20 cellular contexts compared by ENCODE assay signal in genomic region chr11:5279678-5280077, GRCh38. TPM values are rescaled to one million over a fixed set of nuclear protein-coding genes. Genes with fewer than 3 reads are reported as not detected.
DNase-seq lines count a peak whose midpoint lies in the region; ATAC-seq, FAIRE-seq and TF ChIP-seq lines count a peak whose summit lies in the region.
"Had no signal": no experiment of that assay in that cellular context is flagged by ENCODE, and none has a peak within 500 bp of the region (broad histone marks: within the 10 kb centered on the region; RNA-seq: fewer than 3 reads in every experiment).

No MANE protein-coding gene starts in this region.

- no peaks in the 10 kb centered on the region for H3K79me1 ChIP-seq in mesenchymal stem cell (replicated peaks; ENCODE audit: low read length, poor library complexity, severe bottlenecking)

- H3K9me3 ChIP-seq in A549 = no peaks in the 10 kb centered on the region
- H3K9me3 ChIP-seq in mammary epithelial cell (replicated peaks; ENCODE audit: insufficient read depth, low read length) = no peaks in the 10 kb centered on the region
- H3K9me3 ChIP-seq in mesenchymal stem cell (ENCODE audit: control insufficient read depth, low read length) = no peaks in the 10 kb centered on the region
- H3K9me3 ChIP-seq: SJCRH30 had no signal

- no peaks in the 10 kb centered on the region for H4K20me1 ChIP-seq in mammary epithelial cell (ENCODE audit: insufficient read depth, low read length)

- no peaks in the 10 kb centered on the region for H3K9me3 Mint-ChIP-seq in natural killer cell treated with Interleukin-12 subunit alpha and Interleukin-12 subunit beta and Interleukin-15 and Interleukin-18, amount 100 ng/mL, for 72 hours

- no peak for TF ChIP-seq EP300 in A549 (IDR thresholded peaks at IDR 0.05)

- H3K23ac ChIP-seq in mesenchymal stem cell (ENCODE audit: low read length in 2 of 2) = no peak overlapping the region

- no peaks in the 10 kb centered on the region for H3K36me3 Mint-ChIP-seq in natural killer cell treated with Interleukin-12 subunit alpha and Interleukin-12 subunit beta and Interleukin-15 and Interleukin-18, amount 100 ng/mL, for 72 hours

- no peak overlapping the region for H3K4me3 Mint-ChIP-seq in natural killer cell treated with Interleukin-12 subunit alpha and Interleukin-12 subunit beta and Interleukin-15 and Interleukin-18, amount 100 ng/mL, for 72 hours

- H2BK5ac ChIP-seq in mesenchymal stem cell (ENCODE audit: low read depth, low read length, poor library complexity, severe bottlenecking) = no peak overlapping the region

- WGBS in A549 (ENCODE audit: missing lambda C conversion rate) = 88% methylated on average over 1 of the region's 1 CpG
- WGBS in mammary epithelial cell (ENCODE audit: low coverage, missing lambda C conversion rate) = 100% methylated on average over 1 of the region's 1 CpG
- WGBS in mesenchymal stem cell = 32% methylated on average over 1 of the region's 1 CpG

- H3K4me2 ChIP-seq in A549 (peak overlapping the region; percentile 57; the same call in 2 of the 3 replicates), mammary epithelial cell (ENCODE audit: insufficient read depth, low read depth, low read length) (no peak overlapping the region), mesenchymal stem cell (ENCODE audit: low read length, poor library complexity, severe bottlenecking) (no peak overlapping the region)

- H3K27ac ChIP-seq in A549 (peak overlapping the region; percentile 76 to 78), mammary epithelial cell (ENCODE audit: insufficient read depth, low read depth, low read length) (peak overlapping the region; percentile 20), mesenchymal stem cell (ENCODE audit: low read length, poor library complexity, severe bottlenecking) (no peak overlapping the region)
- H3K27ac ChIP-seq: SJCRH30 had no signal

- no peak for TF ChIP-seq RAD21 in A549 (conservative IDR thresholded peaks at IDR 0.05 in 1 of 2, IDR thresholded peaks at IDR 0.05 in 1 of 2)

- in situ Hi-C loops in mammary epithelial cell (cut with MboI; ENCODE audit: low sequenced_read_pairs in 2 of 2) = no loop called here

- DNase-seq in A549 (ENCODE audit: low read depth in 1 of 2, low spot score in 1 of 2) = no peak
- DNase-seq in H54 (ENCODE audit: insufficient read length, low spot score) = no peak
- no peak for DNase-seq in mammary epithelial cell
- DNase-seq in mesenchymal stem cell = no peak
- no peak for DNase-seq in NCI-H748 treated with DMSO at 0.1 percent for 48 hours (lab: John Stamatoyannopoulos, UW)
- DNase-seq in NCI-H146 treated with DMSO at 0.1 percent for 48 hours (lab: John Stamatoyannopoulos, UW; ENCODE audit: unreplicated experiment) = no peak
- DNase-seq in natural killer cell treated with Interleukin-12 subunit alpha and Interleukin-12 subunit beta and Interleukin-15 and Interleukin-18, amount 100 ng/mL, for 72 hours (ENCODE audit: low spot score) = no peak
- DNase-seq: DMS53, H7, NCI-H1417, NCI-H2029, NCI-H82, RPMI8226, SJCRH30 had no signal

- no peak overlapping the region for H2BK120ac ChIP-seq in mesenchymal stem cell (ENCODE audit: low read depth, low read length)

- H2BK15ac ChIP-seq in mesenchymal stem cell (ENCODE audit: low read depth, poor library complexity, severe bottlenecking) = no peak overlapping the region

- H3K4ac ChIP-seq in mesenchymal stem cell (ENCODE audit: low read depth in 1 of 2, low read length in 2 of 2) = peak overlapping the region in 1 of 2 experiments; percentile 47

- FAIRE-seq in A549 (lab: Jason Lieb, UNC) = no peak
- FAIRE-seq in H54 (lab: Jason Lieb, UNC) = peak; percentile 20
- FAIRE-seq: GM12891, GM19239 had no signal

- no peak overlapping the region for H2AK5ac ChIP-seq in mesenchymal stem cell (ENCODE audit: low read length, severe bottlenecking)

- no peaks in the 10 kb centered on the region for H3K79me2 ChIP-seq in mammary epithelial cell (ENCODE audit: insufficient read depth, low read length)

- ATAC-seq in A549 (no peak), HG02973 (IDR thresholded peaks at IDR 0.05; ENCODE audit: unreplicated experiment) (no peak)
- ATAC-seq in natural killer cell treated with Interleukin-12 subunit alpha and Interleukin-12 subunit beta and Interleukin-15 and Interleukin-18, amount 100 ng/mL, for 72 hours = no peak

- dilution Hi-C loops in mammary epithelial cell (cut with HindIII; ENCODE audit: low sequenced_read_pairs) = no loop called here

- POLR2A ChIA-PET in A549 (lab: Yijun Ruan, JAX) = no interaction called here

- H3K9ac ChIP-seq in mammary epithelial cell (ENCODE audit: insufficient read depth, low read length) (no peak overlapping the region), mesenchymal stem cell (ENCODE audit: low read length) (no peak overlapping the region)

- TF ChIP-seq POLR2A in A549 (IDR thresholded peaks at IDR 0.05; ENCODE audit: low read length) (no peak), H54 (IDR thresholded peaks at IDR 0.05; ENCODE audit: low read depth, low read length) (no peak)

- H3K4me1 Mint-ChIP-seq in natural killer cell treated with Interleukin-12 subunit alpha and Interleukin-12 subunit beta and Interleukin-15 and Interleukin-18, amount 100 ng/mL, for 72 hours (ENCODE audit: low read depth in 2 of 2) = no peaks in the 10 kb centered on the region

- intact Hi-C loops in mammary epithelial cell (cut with micrococcal nuclease) = no loop called here

- H3K14ac ChIP-seq in mesenchymal stem cell (ENCODE audit: low read length in 2 of 2) = no peak overlapping the region

- no peak overlapping the region for H3K27ac Mint-ChIP-seq in natural killer cell treated with Interleukin-12 subunit alpha and Interleukin-12 subunit beta and Interleukin-15 and Interleukin-18, amount 100 ng/mL, for 72 hours

- no peak overlapping the region for H4K8ac ChIP-seq in mesenchymal stem cell (ENCODE audit: low read length)

- no peak for TF ChIP-seq CTCF in A549 (IDR thresholded peaks at IDR 0.05)
- TF ChIP-seq CTCF in mammary epithelial cell (conservative IDR thresholded peaks at IDR 0.05 in 1 of 2, IDR thresholded peaks at IDR 0.05 in 1 of 2; ENCODE audit: extremely low read depth in 1 of 2, insufficient read depth in 1 of 2, low read depth in 1 of 2, low read length in 2 of 2) = no peak

- H3K27me3 Mint-ChIP-seq in natural killer cell treated with Interleukin-12 subunit alpha and Interleukin-12 subunit beta and Interleukin-15 and Interleukin-18, amount 100 ng/mL, for 72 hours = peaks cover 0 to 7% of the 10 kb centered on the region in 2 donors

- H2AFZ ChIP-seq in mammary epithelial cell (ENCODE audit: low read depth, low read length) (peak overlapping the region; percentile 78), mesenchymal stem cell (ENCODE audit: low read depth, low read length) (no peak overlapping the region)

- CTCF ChIA-PET in A549 (lab: Yijun Ruan, JAX) = interaction anchor here (1.3 to 3.0 kb wide), 3 partner anchors 11 to 102 kb away, joined by 3 to 13 read pairs (median 5); no protein-coding TSS in a partner anchor
- CTCF ChIA-PET in mammary epithelial cell (lab: Charles Lee; ENCODE audit: low non-redundant PET) = no interaction called here

- no TSS peak for BruUV-seq in mammary epithelial cell (replicated peaks; lab: Mats Ljungman, UMichigan)

- H4K91ac ChIP-seq in mesenchymal stem cell (ENCODE audit: low read length) = no peak overlapping the region

- H3K36me3 ChIP-seq in mammary epithelial cell (ENCODE audit: insufficient read depth, low read length) (no peaks in the 10 kb centered on the region), mesenchymal stem cell (ENCODE audit: control insufficient read depth in 1 of 2, insufficient read depth in 2 of 2, low read depth in 1 of 2, low read length in 2 of 2) (no peaks in the 10 kb centered on the region)
- H3K36me3 ChIP-seq: SJCRH30 had no signal

- peak overlapping the region; percentile 41 to 77 for H2BK12ac ChIP-seq in mesenchymal stem cell (ENCODE audit: low read length in 2 of 2)

- H3K27me3 ChIP-seq in mammary epithelial cell (ENCODE audit: insufficient read depth, low read length) = no peaks in the 10 kb centered on the region
- no peaks in the 10 kb centered on the region for H3K27me3 ChIP-seq in mesenchymal stem cell (ENCODE audit: control insufficient read depth in 1 of 2, insufficient read depth in 1 of 2, low read length in 2 of 2)
- H3K27me3 ChIP-seq: SJCRH30 had no signal

- peak overlapping the region; percentile 67 to 68 for H3K18ac ChIP-seq in mesenchymal stem cell (ENCODE audit: low read depth in 1 of 2, low read length in 2 of 2)

- H3K4me1 ChIP-seq in A549 = peaks cover 18% of the 10 kb centered on the region
- H3K4me1 ChIP-seq in mammary epithelial cell (ENCODE audit: insufficient read depth, low read length) = peaks cover 19% of the 10 kb centered on the region
- H3K4me1 ChIP-seq in mesenchymal stem cell (ENCODE audit: control insufficient read depth, insufficient read depth, low read depth, low read length) = peaks cover 3% of the 10 kb centered on the region
- H3K4me1 ChIP-seq: SJCRH30 had no signal

- H3K4me3 ChIP-seq in A549 = no peak overlapping the region
- H3K4me3 ChIP-seq in mammary epithelial cell (replicated peaks in 1 of 3; ENCODE audit: insufficient read depth in 1 of 3, low read depth in 2 of 3, low read length in 3 of 3) = no peak overlapping the region
- no peak overlapping the region for H3K4me3 ChIP-seq in mesenchymal stem cell (ENCODE audit: insufficient read depth in 1 of 2, low read depth in 1 of 2, low read length in 2 of 2)
- H3K4me3 ChIP-seq: SJCRH30 had no signal

RNA-seq across cellular contexts. Expression of gene HBE1, which starts 9.9 kb away (rescaled TPM):
- polyA plus RNA-seq in A549 (2011; rRNA removed) (0.24 and 0.32 TPM in 2 replicates), A549 (2017; fragmentation: RNase III; extraction: RNeasy Plus Mini Kit Qiagen cat#74134 plus additional on column Dnase treatment) (0.10 TPM in 1 of 3 replicates, not detected in the others), mammary epithelial cell (not detected)
- 0.10 and 0.15 TPM in 2 replicates for polyA plus RNA-seq in A549 (2012; cell fraction: cytosol; rRNA removed)
- 0.22 TPM in 1 of 2 replicates, not detected in the other for polyA plus RNA-seq in A549 (2012; cell fraction: nucleus; rRNA removed)
- 0.79 and 0.97 TPM in 2 replicates for polyA minus RNA-seq in A549 (2011; rRNA and poly(A)+ RNA removed)
- not detected for total RNA-seq in mammary epithelial cell
- polyA minus RNA-seq in mammary epithelial cell = not detected
- 0.06 TPM for polyA plus RNA-seq in mesenchymal stem cell (2013, experiment 1 of 2)
- not detected for polyA plus RNA-seq in mesenchymal stem cell (2013, experiment 2 of 2)
- not detected for total RNA-seq in natural killer cell treated with Interleukin-12 subunit alpha and Interleukin-12 subunit beta and Interleukin-15 and Interleukin-18, amount 100 ng/mL, for 72 hours
- total RNA-seq: LHCN-M2 had no signal

RNA-seq across cellular contexts. Expression of gene OR51B4, which starts 22.1 kb away (rescaled TPM):
- 0.11 TPM in 1 of 2 replicates, not detected in the other for polyA plus RNA-seq in A549 (2011; rRNA removed)
- 0.06 TPM in 1 of 2 replicates, not detected in the other for polyA plus RNA-seq in A549 (2012; cell fraction: cytosol; rRNA removed)
- not detected in 2 replicates for polyA plus RNA-seq in A549 (2012; cell fraction: nucleus; rRNA removed)
- not detected in 3 replicates for polyA plus RNA-seq in A549 (2017; fragmentation: RNase III; extraction: RNeasy Plus Mini Kit Qiagen cat#74134 plus additional on column Dnase treatment)
- polyA minus RNA-seq in A549 (2011; rRNA and poly(A)+ RNA removed) = 0.29 and 0.37 TPM in 2 replicates
- total RNA-seq in mammary epithelial cell = not detected
- polyA plus RNA-seq in mammary epithelial cell = not detected
- not detected for polyA minus RNA-seq in mammary epithelial cell
- not detected for polyA plus RNA-seq in mesenchymal stem cell (2013, experiment 1 of 2)
- not detected for polyA plus RNA-seq in mesenchymal stem cell (2013, experiment 2 of 2)
- not detected for total RNA-seq in natural killer cell treated with Interleukin-12 subunit alpha and Interleukin-12 subunit beta and Interleukin-15 and Interleukin-18, amount 100 ng/mL, for 72 hours
- total RNA-seq: H7, LHCN-M2, NCI-H460, SJCRH30 had no signal

RNA-seq across cellular contexts. Expression of gene HBG2, which starts 25.1 kb away (rescaled TPM):
- polyA plus RNA-seq in A549 (2011; rRNA removed) (not detected in 2 replicates), A549 (2017; fragmentation: RNase III; extraction: RNeasy Plus Mini Kit Qiagen cat#74134 plus additional on column Dnase treatment) (not detected in 3 replicates), mammary epithelial cell (not detected)
- polyA plus RNA-seq in A549 (2012; cell fraction: cytosol; rRNA removed) = 0.08 TPM in 1 of 2 replicates, not detected in the other
- polyA plus RNA-seq in A549 (2012; cell fraction: nucleus; rRNA removed) = not detected in 2 replicates
- not detected in 2 replicates for polyA minus RNA-seq in A549 (2011; rRNA and poly(A)+ RNA removed)
- not detected for total RNA-seq in mammary epithelial cell
- not detected for polyA minus RNA-seq in mammary epithelial cell
- not detected for polyA plus RNA-seq in mesenchymal stem cell (2013, experiment 1 of 2)
- not detected for polyA plus RNA-seq in mesenchymal stem cell (2013, experiment 2 of 2)
- total RNA-seq in natural killer cell treated with Interleukin-12 subunit alpha and Interleukin-12 subunit beta and Interleukin-15 and Interleukin-18, amount 100 ng/mL, for 72 hours = not detected
- total RNA-seq: H7, LHCN-M2, NCI-H460, SJCRH30 had no signal

RNA-seq across cellular contexts. Expression of gene HBG1, which starts 30.0 kb away (rescaled TPM):
- polyA plus RNA-seq in A549 (2011; rRNA removed) (not detected in 2 replicates), A549 (2017; fragmentation: RNase III; extraction: RNeasy Plus Mini Kit Qiagen cat#74134 plus additional on column Dnase treatment) (not detected in 3 replicates), mammary epithelial cell (not detected)
- not detected in 2 replicates for polyA plus RNA-seq in A549 (2012; cell fraction: cytosol; rRNA removed)
- polyA plus RNA-seq in A549 (2012; cell fraction: nucleus; rRNA removed) = not detected in 2 replicates
- 0.63 TPM in 1 of 2 replicates, not detected in the other for polyA minus RNA-seq in A549 (2011; rRNA and poly(A)+ RNA removed)
- total RNA-seq in mammary epithelial cell = not detected
- polyA minus RNA-seq in mammary epithelial cell = not detected
- not detected for polyA plus RNA-seq in mesenchymal stem cell (2013, experiment 1 of 2)
- not detected for polyA plus RNA-seq in mesenchymal stem cell (2013, experiment 2 of 2)
- not detected for total RNA-seq in natural killer cell treated with Interleukin-12 subunit alpha and Interleukin-12 subunit beta and Interleukin-15 and Interleukin-18, amount 100 ng/mL, for 72 hours
- total RNA-seq: A172, H7, LHCN-M2, NCI-H460, SJCRH30 had no signal

RNA-seq across cellular contexts. Expression of gene OR51B2, which starts 44.4 kb away (rescaled TPM):
- polyA plus RNA-seq in A549 (2011; rRNA removed) (not detected in 2 replicates), A549 (2017; fragmentation: RNase III; extraction: RNeasy Plus Mini Kit Qiagen cat#74134 plus additional on column Dnase treatment) (not detected in 3 replicates), mammary epithelial cell (not detected)
- not detected in 2 replicates for polyA plus RNA-seq in A549 (2012; cell fraction: cytosol; rRNA removed)
- not detected in 2 replicates for polyA plus RNA-seq in A549 (2012; cell fraction: nucleus; rRNA removed)
- not detected in 2 replicates for polyA minus RNA-seq in A549 (2011; rRNA and poly(A)+ RNA removed)
- total RNA-seq in mammary epithelial cell = not detected
- not detected for polyA minus RNA-seq in mammary epithelial cell
- polyA plus RNA-seq in mesenchymal stem cell (2013, experiment 1 of 2) = not detected
- not detected for polyA plus RNA-seq in mesenchymal stem cell (2013, experiment 2 of 2)
- not detected for total RNA-seq in natural killer cell treated with Interleukin-12 subunit alpha and Interleukin-12 subunit beta and Interleukin-15 and Interleukin-18, amount 100 ng/mL, for 72 hours
- total RNA-seq: H7, LHCN-M2, NCI-H460, SJCRH30 had no signal
